ENCODE assay signal across 19 cellular contexts in genomic region chr10:59621771-59622170, GRCh38.
A peak's percentile ranks its signal among the peaks of the same experiment; 100 is the strongest.
DNase-seq lines count a peak whose midpoint lies in the region; ATAC-seq, FAIRE-seq and TF ChIP-seq lines count a peak whose summit lies in the region.
"Had no signal": no experiment of that assay in that cellular context is flagged by ENCODE, and none has a peak within 500 bp of the region (broad histone marks: within the 10 kb centered on the region; RNA-seq: fewer than 3 reads in every experiment).

No MANE protein-coding gene starts in this region.

- in situ Hi-C loops in HepG2 (cut with HindIII; ENCODE audit: extremely low pct_ligation_motif_present, low pct_unique_long_range_greater_than_20kb) (loop anchor here (5.0 to 10.0 kb wide), 2 partner anchors 667 to 839 kb away; no protein-coding TSS in a partner anchor), mammary epithelial cell (cut with MboI; ENCODE audit: low sequenced_read_pairs in 2 of 2) (loop anchor here (10.0 kb wide), 3 partner anchors 183 to 423 kb away; no protein-coding TSS in a partner anchor)

- no peaks in the 10 kb centered on the region for H3K9me3 ChIP-seq in HepG2 (ENCODE audit: low read length)
- H3K9me3 ChIP-seq in right lobe of liver, result no peaks in the 10 kb centered on the region
- H3K9me3 ChIP-seq in PC-3 (ENCODE audit: low read length), result no peaks in the 10 kb centered on the region
- no peaks in the 10 kb centered on the region for H3K9me3 ChIP-seq in osteoblast (ENCODE audit: low read depth, low read length)
- H3K9me3 ChIP-seq in mammary epithelial cell (replicated peaks; ENCODE audit: insufficient read depth, low read length), result no peaks in the 10 kb centered on the region
- H3K9me3 ChIP-seq: BLaER1 treated with 17β-estradiol and CSF1 and Interleukin-3, amounts not matched to agents 10 nM and 100 nM; Caco-2 had no signal

- H3K4me1 ChIP-seq in HepG2 (ENCODE audit: insufficient read depth, low read length) (no peaks in the 10 kb centered on the region), right lobe of liver (peaks cover 0 to 4% (median 0%) of the 10 kb centered on the region in 4 donors), PC-3 (ENCODE audit: insufficient read depth, low read length) (peaks cover 23% of the 10 kb centered on the region), osteoblast (ENCODE audit: insufficient read depth, low read length) (peaks cover 2% of the 10 kb centered on the region), foreskin keratinocyte (no peaks in the 10 kb centered on the region), mammary epithelial cell (ENCODE audit: insufficient read depth, low read length) (no peaks in the 10 kb centered on the region)

- no peaks in the 10 kb centered on the region for H3K9me2 ChIP-seq in PC-3 (replicated peaks; ENCODE audit: low read length)

- no peak overlapping the region for H3K27ac ChIP-seq in HepG2 (ENCODE audit: extremely low read length, insufficient read depth, low read length)
- H3K27ac ChIP-seq in right lobe of liver, result no peak overlapping the region
- no peak overlapping the region for H3K27ac ChIP-seq in PC-3 (ENCODE audit: low read length)
- H3K27ac ChIP-seq in osteoblast (ENCODE audit: low read depth, low read length), result no peak overlapping the region
- no peak overlapping the region for H3K27ac ChIP-seq in foreskin keratinocyte
- no peak overlapping the region for H3K27ac ChIP-seq in mammary epithelial cell (ENCODE audit: insufficient read depth, low read depth, low read length)
- H3K27ac ChIP-seq: BLaER1 treated with 17β-estradiol and CSF1 and Interleukin-3, amounts not matched to agents 10 nM and 100 nM; C4-2B had no signal

- POLR2A ChIA-PET in HepG2 (lab: Yijun Ruan, JAX), result no interaction called here
- POLR2A ChIA-PET in PC-3 (lab: Charles Lee; ENCODE audit: unreplicated experiment), result no interaction called here

- H2AFZ ChIP-seq in HepG2 (ENCODE audit: low read length) (no peak overlapping the region), PC-3 (ENCODE audit: low read length) (0 out of 2 replicates have a peak overlapping the region, but pooled peaks have one; percentile 73), osteoblast (ENCODE audit: low read length) (peak overlapping the region; percentile 25), mammary epithelial cell (ENCODE audit: low read depth, low read length) (no peak overlapping the region)

- CTCF ChIA-PET in HepG2 (lab: Yijun Ruan, JAX; ENCODE audit: low intra/inter-chr PET ratio, low total read pairs) (interaction anchor here (1.0 to 2.5 kb wide), 4 partner anchors 188 to 841 kb away, joined by 3 to 12 read pairs (median 3); no protein-coding TSS in a partner anchor), PC-3 (lab: Charles Lee) (interaction anchor here (0.5 to 1.0 kb wide), 7 partner anchors 35 to 670 kb away, joined by 3 to 6 read pairs (median 4); no protein-coding TSS in a partner anchor), mammary epithelial cell (lab: Charles Lee; ENCODE audit: low non-redundant PET) (interaction anchor here (0.6 kb wide), 1 partner anchor 381 kb away, joined by 3 read pairs; no protein-coding TSS in a partner anchor)

- BruUV-seq in HepG2 (replicated peaks; lab: Mats Ljungman, UMichigan) (no TSS peak), PC-3 (replicated peaks; lab: Mats Ljungman, UMichigan) (no TSS peak), mammary epithelial cell (replicated peaks; lab: Mats Ljungman, UMichigan) (no TSS peak)

- H3F3A ChIP-seq in PC-3 (ENCODE audit: low read length, unreplicated experiment), result no peaks in the 10 kb centered on the region

- H3K4me2 ChIP-seq in HepG2 (ENCODE audit: low read depth, low read length) (no peak overlapping the region), PC-3 (ENCODE audit: low read length) (no peak overlapping the region), osteoblast (ENCODE audit: insufficient read depth, low read length) (no peak overlapping the region), mammary epithelial cell (ENCODE audit: insufficient read depth, low read depth, low read length) (no peak overlapping the region)
- H3K4me2 ChIP-seq: BLaER1 treated with 17β-estradiol and CSF1 and Interleukin-3, amounts not matched to agents 10 nM and 100 nM had no signal

- TF ChIP-seq CTCF in HepG2 (CRISPR knock-in tag; IDR thresholded peaks at IDR 0.05) (no peak), right lobe of liver (IDR thresholded peaks at IDR 0.05) (no peak), PC-3 (conservative IDR thresholded peaks at IDR 0.05; ENCODE audit: low read depth, low read length) (no peak), osteoblast (IDR thresholded peaks at IDR 0.05; ENCODE audit: extremely low read depth, low read depth, low read length) (no peak), foreskin keratinocyte (conservative IDR thresholded peaks at IDR 0.05) (no peak), mammary epithelial cell (conservative IDR thresholded peaks at IDR 0.05 in 1 of 2, IDR thresholded peaks at IDR 0.05 in 1 of 2; ENCODE audit: extremely low read depth in 1 of 2, insufficient read depth in 1 of 2, low read depth in 1 of 2, low read length in 2 of 2) (no peak)

- no peaks in the 10 kb centered on the region; a peak in 1 of 5 replicates for H3K27me3 ChIP-seq in HepG2 (ENCODE audit: control insufficient read depth in 1 of 2, insufficient read depth in 2 of 2, low read length in 2 of 2)
- no peaks in the 10 kb centered on the region for H3K27me3 ChIP-seq in right lobe of liver
- H3K27me3 ChIP-seq in PC-3 (ENCODE audit: low read length), result no peaks in the 10 kb centered on the region
- H3K27me3 ChIP-seq in osteoblast (ENCODE audit: insufficient read depth, low read length), result no peaks in the 10 kb centered on the region
- no peaks in the 10 kb centered on the region for H3K27me3 ChIP-seq in foreskin keratinocyte
- H3K27me3 ChIP-seq in mammary epithelial cell (ENCODE audit: insufficient read depth, low read length), result no peaks in the 10 kb centered on the region
- H3K27me3 ChIP-seq: BLaER1 treated with 17β-estradiol and CSF1 and Interleukin-3, amounts not matched to agents 10 nM and 100 nM had no signal

- ATAC-seq in HepG2 (no peak), right lobe of liver (no peak), PC-3 (no peak), foreskin keratinocyte (no peak)
- ATAC-seq: CD8-positive, alpha-beta T cell had no signal

- H3K4me3 ChIP-seq in HepG2 (replicated peaks in 1 of 3; ENCODE audit: insufficient read depth in 1 of 3, low read depth in 2 of 3, low read length in 3 of 3) (no peak overlapping the region), right lobe of liver (no peak overlapping the region), PC-3 (ENCODE audit: low read length) (no peak overlapping the region), osteoblast (ENCODE audit: insufficient read depth, low read length) (no peak overlapping the region), mammary epithelial cell (replicated peaks in 1 of 3; ENCODE audit: insufficient read depth in 1 of 3, low read depth in 2 of 3, low read length in 3 of 3) (no peak overlapping the region)
- H3K4me3 ChIP-seq: BLaER1 treated with 17β-estradiol and CSF1 and Interleukin-3, amounts not matched to agents 10 nM and 100 nM had no signal

- TF ChIP-seq POLR2A in HepG2 (IDR thresholded peaks at IDR 0.05; ENCODE audit: insufficient read depth in 1 of 2, low read depth in 2 of 2, low read length in 2 of 2), result no peak
- no peak for TF ChIP-seq POLR2A in right lobe of liver (IDR thresholded peaks at IDR 0.05)

- intact Hi-C loops in HepG2 (cut with micrococcal nuclease; ENCODE audit: unreplicated experiment) (loop anchor here (1.0 to 10.0 kb wide), 3 partner anchors 667 to 839 kb away; no protein-coding TSS in a partner anchor), right lobe of liver (cut with DNase I) (loop anchor here in 1 of 2 donors (10.0 kb wide), 2 partner anchors 203 to 413 kb away; no protein-coding TSS in a partner anchor), PC-3 (cut with micrococcal nuclease) (loop anchor here (1.0 kb wide), 4 partner anchors 41 to 839 kb away; no protein-coding TSS in a partner anchor), mammary epithelial cell (cut with micrococcal nuclease) (loop anchor here (1.0 to 5.0 kb wide), 4 partner anchors 154 to 839 kb away; no protein-coding TSS in a partner anchor)

- no peak for TF ChIP-seq RAD21 in HepG2 (CRISPR knock-in tag; IDR thresholded peaks at IDR 0.05)

- H3K9ac ChIP-seq in HepG2 (ENCODE audit: insufficient read depth, low read depth, low read length) (no peak overlapping the region), PC-3 (ENCODE audit: low read length) (no peak overlapping the region), mammary epithelial cell (ENCODE audit: insufficient read depth, low read length) (no peak overlapping the region)
- H3K9ac ChIP-seq: BLaER1 treated with 17β-estradiol and CSF1 and Interleukin-3, amounts not matched to agents 10 nM and 100 nM had no signal

- no peaks in the 10 kb centered on the region for H3K79me2 ChIP-seq in HepG2 (ENCODE audit: insufficient read depth, low read length)
- H3K79me2 ChIP-seq in PC-3 (ENCODE audit: low read length), result no peaks in the 10 kb centered on the region
- H3K79me2 ChIP-seq in osteoblast (ENCODE audit: insufficient read depth, low read length), result no peaks in the 10 kb centered on the region
- H3K79me2 ChIP-seq in mammary epithelial cell (ENCODE audit: insufficient read depth, low read length), result no peaks in the 10 kb centered on the region

- 100% methylated on average over 1 of the region's 1 CpG for WGBS in HepG2 (ENCODE audit: low lambda C conversion rate)
- WGBS in right lobe of liver (ENCODE audit: insufficient coverage, low coverage, low lambda C conversion rate, missing lambda C conversion rate), result 100% methylated on average over 1 of the region's 1 CpG
- WGBS in mammary epithelial cell (ENCODE audit: low coverage, missing lambda C conversion rate), result no CpG with 5 or more reads among the region's 1 CpG

- no peak for FAIRE-seq in HepG2 (lab: Jason Lieb, UNC)
- FAIRE-seq: A204.1, D721Med, G401.6, GM12891, GM19239 had no signal

- DNase-seq in HepG2 (ENCODE audit: low spot score) (no peak), right lobe of liver (no peak), PC-3 (no peak), osteoblast (ENCODE audit: insufficient read length, low spot score, missing footprints) (no peak), foreskin keratinocyte (no peak), mammary epithelial cell (no peak), AML-193 (lab: John Stamatoyannopoulos, UW) (no peak)
- DNase-seq: 8988T, DMS79 treated with DMSO at 0.1 percent for 48 hours, GF-D8 had no signal

- TF ChIP-seq EP300 in HepG2 (IDR thresholded peaks at IDR 0.05; ENCODE audit: low read depth in 2 of 2, low read length in 2 of 2) (no peak), HepG2 (CRISPR knock-in tag; IDR thresholded peaks at IDR 0.05; ENCODE audit: borderline replicate concordance) (no peak)

- H4K20me1 ChIP-seq in HepG2 (ENCODE audit: insufficient read depth, low read length) (no peaks in the 10 kb centered on the region), PC-3 (ENCODE audit: low read length) (no peaks in the 10 kb centered on the region), osteoblast (ENCODE audit: insufficient read depth, low read length) (no peaks in the 10 kb centered on the region), mammary epithelial cell (ENCODE audit: insufficient read depth, low read length) (no peaks in the 10 kb centered on the region)
- H4K20me1 ChIP-seq: BLaER1 treated with 17β-estradiol and CSF1 and Interleukin-3, amounts not matched to agents 10 nM and 100 nM had no signal

- dilution Hi-C loops in mammary epithelial cell (cut with HindIII; ENCODE audit: low sequenced_read_pairs), result loop anchor here (25.0 kb wide), 2 partner anchors 384 to 441 kb away; no protein-coding TSS in a partner anchor

- H3K36me3 ChIP-seq in HepG2 (replicated peaks in 1 of 2; ENCODE audit: control insufficient read depth in 1 of 2, insufficient read depth in 2 of 2, low read length in 2 of 2), result no peaks in the 10 kb centered on the region
- no peaks in the 10 kb centered on the region for H3K36me3 ChIP-seq in right lobe of liver
- no peaks in the 10 kb centered on the region for H3K36me3 ChIP-seq in PC-3 (ENCODE audit: low read depth, low read length)
- no peaks in the 10 kb centered on the region for H3K36me3 ChIP-seq in osteoblast (ENCODE audit: insufficient read depth, low read length)
- H3K36me3 ChIP-seq in mammary epithelial cell (ENCODE audit: insufficient read depth, low read length), result no peaks in the 10 kb centered on the region
- H3K36me3 ChIP-seq: BLaER1 treated with 17β-estradiol and CSF1 and Interleukin-3, amounts not matched to agents 10 nM and 100 nM had no signal

Comparison
In these comparisons a context has a peak if more than half of its experiments do, and no peak if none do; other contexts are left out.
1. H2AFZ ChIP-seq: peak in PC-3 (single experiment) and osteoblast (single experiment); none in HepG2 (single experiment) and mammary epithelial cell (single experiment).